In genomic region chr2:216151313-216152030, GRCh38 we compare ENCODE assay signal across 13 cellular contexts. TPM values are rescaled to one million over a fixed set of nuclear protein-coding genes. Genes with fewer than 3 reads are reported as not detected.
DNase-seq lines count a peak whose midpoint lies in the region; ATAC-seq and TF ChIP-seq lines count a peak whose summit lies in the region.
"Had no signal": no experiment of that assay in that cellular context is flagged by ENCODE, and none has a peak within 500 bp of the region (broad histone marks: within the 10 kb centered on the region; RNA-seq: fewer than 3 reads in every experiment).

No MANE protein-coding gene starts in this region.

- peak; percentile 34 for ATAC-seq in CD4-positive, alpha-beta T cell (ENCODE audit: poor library complexity)
- no peak for ATAC-seq in GM19452 (IDR thresholded peaks at IDR 0.05; ENCODE audit: unreplicated experiment)
- ATAC-seq: left cardiac atrium had no signal

- POLR2A ChIA-PET in CD4-positive, alpha-beta T cell (lab: Charles Lee), result no interaction called here

- peaks cover 0 to 88% of the 10 kb centered on the region in 2 donors for H3K36me3 ChIP-seq in adrenal gland (replicated peaks in 1 of 2)

- peaks cover 58% of the 10 kb centered on the region for H3K4me1 Mint-ChIP-seq in CD4-positive, alpha-beta T cell (ENCODE audit: low read depth)
- H3K4me1 Mint-ChIP-seq in HFFc6 (ENCODE audit: low read depth), result peaks cover 57% of the 10 kb centered on the region
- H3K4me1 Mint-ChIP-seq: activated B cell treated with CpG ODN at 0.5 μM for 24 hours had no signal

- no peaks in the 10 kb centered on the region for H3K27me3 Mint-ChIP-seq in CD4-positive, alpha-beta T cell
- H3K27me3 Mint-ChIP-seq in HFFc6 (ENCODE audit: insufficient read depth), result peaks cover 4% of the 10 kb centered on the region
- H3K27me3 Mint-ChIP-seq: activated B cell treated with CpG ODN at 0.5 μM for 24 hours had no signal

- CTCF ChIA-PET in CD4-positive, alpha-beta T cell (lab: Charles Lee), result no interaction called here

- no peak for TF ChIP-seq POLR2A in adrenal gland (IDR thresholded peaks at IDR 0.05)

- H3K27ac Mint-ChIP-seq in CD4-positive, alpha-beta T cell, result peak overlapping the region; percentile 1
- peak overlapping the region; percentile 44 for H3K27ac Mint-ChIP-seq in HFFc6
- H3K27ac Mint-ChIP-seq: activated B cell treated with CpG ODN at 0.5 μM for 24 hours had no signal

- no peaks in the 10 kb centered on the region for H3K27me3 ChIP-seq in CD4-positive, alpha-beta T cell (ENCODE audit: control insufficient read depth, insufficient read depth, low read length)
- H3K27me3 ChIP-seq in adrenal gland, result no peaks in the 10 kb centered on the region

- 89 to 93% (median 92%) methylated on average over 7 of the region's 7 CpGs for WGBS in adrenal gland, 4 donors

- no peaks in the 10 kb centered on the region for H3K9me3 Mint-ChIP-seq in CD4-positive, alpha-beta T cell
- H3K9me3 Mint-ChIP-seq in HFFc6, result no peaks in the 10 kb centered on the region
- H3K9me3 Mint-ChIP-seq: activated B cell treated with CpG ODN at 0.5 μM for 24 hours had no signal

- no peak overlapping the region for H3K27ac ChIP-seq in CD4-positive, alpha-beta T cell (ENCODE audit: low read depth, low read length)
- peak overlapping the region in 1 of 5 donors; percentile 1 for H3K27ac ChIP-seq in adrenal gland

- no peak overlapping the region for H3K4me3 ChIP-seq in adrenal gland

- no peaks in the 10 kb centered on the region for H3K4me1 ChIP-seq in adrenal gland (replicated peaks in 1 of 2)

- no peak overlapping the region for H3K4me3 Mint-ChIP-seq in CD4-positive, alpha-beta T cell
- H3K4me3 Mint-ChIP-seq in HFFc6, result no peak overlapping the region
- H3K4me3 Mint-ChIP-seq: activated B cell treated with CpG ODN at 0.5 μM for 24 hours had no signal

- no peak for DNase-seq in CD4-positive, alpha-beta T cell
- peak; percentile 55 for DNase-seq in HFFc6
- no peak for DNase-seq in adrenal gland
- DNase-seq in kidney tubule cell (ENCODE audit: low spot score), result peak; percentile 79
- DNase-seq in NCI-H1694 (lab: John Stamatoyannopoulos, UW), result no peak
- DNase-seq in GDM1 (lab: John Stamatoyannopoulos, UW), result no peak
- no peak for DNase-seq in NCI-H187 treated with DMSO at 0.1 percent for 48 hours (lab: John Stamatoyannopoulos, UW)
- DNase-seq: activated B cell treated with CpG ODN at 0.5 μM for 24 hours, GF-D8, left cardiac atrium, NCI-H1048, OCI-M1 had no signal

- H3K9me3 ChIP-seq in CD4-positive, alpha-beta T cell (ENCODE audit: control insufficient read depth, low read length), result no peaks in the 10 kb centered on the region
- H3K9me3 ChIP-seq in adrenal gland (replicated peaks in 1 of 3), result no peaks in the 10 kb centered on the region

- intact Hi-C loops in CD4-positive, alpha-beta T cell (cut with DNase I, micrococcal nuclease), result no loop called here
- intact Hi-C loops in adrenal gland (cut with DNase I), result no loop called here

- no peak for TF ChIP-seq CTCF in CD4-positive, alpha-beta T cell (IDR thresholded peaks at IDR 0.05)
- peak; percentile 58; the same call in 1 of the 2 replicates for TF ChIP-seq CTCF in HFFc6 (IDR thresholded peaks at IDR 0.05)
- peak in 5 of 6 experiments; percentile 28 to 49 (median 43) for TF ChIP-seq CTCF in adrenal gland (IDR thresholded peaks at IDR 0.05)

- H3K36me3 Mint-ChIP-seq in CD4-positive, alpha-beta T cell (ENCODE audit: low read depth), result peaks cover 15% of the 10 kb centered on the region
- peaks cover 69% of the 10 kb centered on the region for H3K36me3 Mint-ChIP-seq in HFFc6 (ENCODE audit: low read depth)

RNA-seq across cellular contexts. Expression of gene XRCC5, which starts 42.3 kb away (rescaled TPM):
- total RNA-seq in CD4-positive, alpha-beta T cell, result 100 to 1,000 TPM; 126 to 129 TPM
- 100 to 1,000 TPM; 291 to 372 (median 352) TPM for total RNA-seq in HFFc6 (2021; fragmentation: NEBNext Ultra II Directional; extraction: Animal tissue kit (Norgen Biotek cat#: 25700))
- 100 to 1,000 TPM; 104 to 224 (median 158) TPM for total RNA-seq in adrenal gland
- 100 to 1,000 TPM in 1 of 3 donors, 10 to 100 TPM in 2; 58.4 to 198 (median 59.5) TPM for polyA plus RNA-seq in adrenal gland

Comparison
In these comparisons a context has a peak if more than half of its experiments do, and no peak if none do; other contexts are left out.
1. DNase-seq: peak in HFFc6 (single experiment) and kidney tubule cell (single experiment); none in CD4-positive, alpha-beta T cell (0 of 10), adrenal gland (0 of 7), NCI-H1694 (single experiment), GDM1 (single experiment) and NCI-H187 treated with DMSO at 0.1 percent for 48 hours (single experiment).